Comparison of ENCODE assay signal across 9 cellular contexts in genomic region chr7:108660465-108660864, GRCh38.
A peak's percentile ranks its signal among the peaks of the same experiment; 100 is the strongest.
DNase-seq lines count a peak whose midpoint lies in the region; FAIRE-seq lines count a peak whose summit lies in the region.
"Had no signal": no experiment of that assay in that cellular context is flagged by ENCODE, and none has a peak within 500 bp of the region (broad histone marks: within the 10 kb centered on the region; RNA-seq: fewer than 3 reads in every experiment).

No MANE protein-coding gene starts in this region.

- H4K8ac ChIP-seq in neuronal stem cell (ENCODE audit: low read depth, low read length) = no peak overlapping the region

- no peak overlapping the region for H3K4me3 ChIP-seq in GM23248
- H3K4me3 ChIP-seq in neuronal stem cell (ENCODE audit: low read length in 2 of 2) = no peak overlapping the region

- no peaks in the 10 kb centered on the region for H3K79me2 ChIP-seq in GM23248 (ENCODE audit: insufficient read depth)

- no peaks in the 10 kb centered on the region for H3K79me1 ChIP-seq in neuronal stem cell (ENCODE audit: low read depth, low read length)

- WGBS in GM23248 (ENCODE audit: low coverage in 1 of 2, low lambda C conversion rate in 2 of 2, missing lambda C conversion rate in 2 of 2), 2 experiments = 16 to 37% methylated on average over 3 of the region's 3 CpGs
- WGBS in neuronal stem cell (ENCODE audit: extremely low coverage in 2 of 2, insufficient read length in 2 of 2, insufficient replicate concordance in 1 of 2), 2 donors = no CpG with 5 or more reads among the region's 3 CpGs

- H4K91ac ChIP-seq in neuronal stem cell (ENCODE audit: low read depth, low read length, poor library complexity) = no peak overlapping the region

- no peaks in the 10 kb centered on the region for H3F3A ChIP-seq in GM23248 (ENCODE audit: insufficient read depth)

- no peak overlapping the region for H2AK5ac ChIP-seq in neuronal stem cell (ENCODE audit: low read depth, low read length)

- no peak overlapping the region for H3K4ac ChIP-seq in neuronal stem cell (ENCODE audit: low read length)

- no peak overlapping the region for H3K14ac ChIP-seq in neuronal stem cell (ENCODE audit: low read length)

- H2BK15ac ChIP-seq in neuronal stem cell (ENCODE audit: low read length) = no peak overlapping the region

- H2BK120ac ChIP-seq in neuronal stem cell (ENCODE audit: low read depth, low read length) = no peak overlapping the region

- no peak for FAIRE-seq in HTR-8/SVneo (lab: Jason Lieb, UNC)

- DNase-seq in GM23248 = peak; percentile 4
- peak; percentile 42 for DNase-seq in NCI-H1694 treated with DMSO at 0.1 percent for 48 hours (lab: John Stamatoyannopoulos, UW)
- DNase-seq in dermis blood vessel endothelial cell = peak; percentile 12
- peak; percentile 12 for DNase-seq in neuronal stem cell (ENCODE audit: low spot score)
- DNase-seq in NOMO-1 treated with DMSO at 0.1 percent for 48 hours (lab: John Stamatoyannopoulos, UW; ENCODE audit: unreplicated experiment) = no peak
- no peak for DNase-seq in HTR-8/SVneo (ENCODE audit: insufficient read length, low spot score)
- no peak for DNase-seq in superior temporal gyrus (ENCODE audit: extremely low spot score)
- DNase-seq: NCI-H1436 treated with DMSO at 0.1 percent for 48 hours, nucleus accumbens had no signal

- H3K4me1 ChIP-seq in GM23248 (ENCODE audit: insufficient read depth) = no peaks in the 10 kb centered on the region
- peaks cover 0 to 2% of the 10 kb centered on the region in 2 donors for H3K4me1 ChIP-seq in neuronal stem cell (ENCODE audit: control insufficient read depth in 2 of 2, insufficient read depth in 1 of 2, low read depth in 1 of 2, low read length in 2 of 2)

- no peaks in the 10 kb centered on the region for H4K20me1 ChIP-seq in GM23248 (ENCODE audit: insufficient read depth)

- no peaks in the 10 kb centered on the region for H3K9me3 ChIP-seq in GM23248 (ENCODE audit: low read depth)
- no peaks in the 10 kb centered on the region for H3K9me3 ChIP-seq in neuronal stem cell (replicated peaks in 1 of 2; ENCODE audit: control insufficient read depth in 2 of 2, insufficient read depth in 1 of 2, low read depth in 1 of 2, low read length in 2 of 2)

- H3K36me3 ChIP-seq in GM23248 (ENCODE audit: low read depth) = no peaks in the 10 kb centered on the region
- no peaks in the 10 kb centered on the region for H3K36me3 ChIP-seq in neuronal stem cell (replicated peaks in 1 of 2; ENCODE audit: control insufficient read depth in 2 of 2, insufficient read depth in 2 of 2, low read length in 2 of 2)

- in situ Hi-C loops in GM23248 (cut with MboI) = no loop called here

- H3K18ac ChIP-seq in neuronal stem cell (ENCODE audit: low read length) = no peak overlapping the region

- H3K27me3 ChIP-seq in GM23248 (replicated peaks; ENCODE audit: insufficient read depth) = no peaks in the 10 kb centered on the region
- H3K27me3 ChIP-seq in neuronal stem cell (ENCODE audit: control insufficient read depth in 3 of 3, insufficient read depth in 3 of 3, low read depth in 1 of 3, low read length in 3 of 3) = no peaks in the 10 kb centered on the region

- no peak overlapping the region for H3K4me2 ChIP-seq in GM23248 (ENCODE audit: unreplicated experiment)
- H3K4me2 ChIP-seq in neuronal stem cell (ENCODE audit: insufficient read depth, low read length, poor library complexity, severe bottlenecking) = no peak overlapping the region

- H2BK5ac ChIP-seq in neuronal stem cell (ENCODE audit: low read length) = no peak overlapping the region

- H3K9ac ChIP-seq in GM23248 = no peak overlapping the region
- H3K9ac ChIP-seq in neuronal stem cell (ENCODE audit: low read depth, low read length, poor library complexity) = no peak overlapping the region

- H3K23ac ChIP-seq in neuronal stem cell (ENCODE audit: low read depth, low read length, poor library complexity) = no peak overlapping the region

- no peak overlapping the region for H3K27ac ChIP-seq in GM23248
- no peak overlapping the region for H3K27ac ChIP-seq in neuronal stem cell (replicated peaks; ENCODE audit: low read length)

- no peak overlapping the region for H2BK12ac ChIP-seq in neuronal stem cell (ENCODE audit: low read length)

- no peaks in the 10 kb centered on the region for H3K9me2 ChIP-seq in GM23248 (ENCODE audit: insufficient read depth)

- H2AFZ ChIP-seq in GM23248 = no peak overlapping the region
- no peak overlapping the region for H2AFZ ChIP-seq in neuronal stem cell (ENCODE audit: low read length)

Comparison
In these comparisons a context has a peak if more than half of its experiments do, and no peak if none do; other contexts are left out.
1. DNase-seq: peak in GM23248 (single experiment), NCI-H1694 treated with DMSO at 0.1 percent for 48 hours (single experiment), dermis blood vessel endothelial cell (single experiment) and neuronal stem cell (single experiment); none in NOMO-1 treated with DMSO at 0.1 percent for 48 hours (single experiment), HTR-8/SVneo (single experiment) and superior temporal gyrus (single experiment).